ENCODE assay signal across 8 cellular contexts in the genomic region with DNA sequence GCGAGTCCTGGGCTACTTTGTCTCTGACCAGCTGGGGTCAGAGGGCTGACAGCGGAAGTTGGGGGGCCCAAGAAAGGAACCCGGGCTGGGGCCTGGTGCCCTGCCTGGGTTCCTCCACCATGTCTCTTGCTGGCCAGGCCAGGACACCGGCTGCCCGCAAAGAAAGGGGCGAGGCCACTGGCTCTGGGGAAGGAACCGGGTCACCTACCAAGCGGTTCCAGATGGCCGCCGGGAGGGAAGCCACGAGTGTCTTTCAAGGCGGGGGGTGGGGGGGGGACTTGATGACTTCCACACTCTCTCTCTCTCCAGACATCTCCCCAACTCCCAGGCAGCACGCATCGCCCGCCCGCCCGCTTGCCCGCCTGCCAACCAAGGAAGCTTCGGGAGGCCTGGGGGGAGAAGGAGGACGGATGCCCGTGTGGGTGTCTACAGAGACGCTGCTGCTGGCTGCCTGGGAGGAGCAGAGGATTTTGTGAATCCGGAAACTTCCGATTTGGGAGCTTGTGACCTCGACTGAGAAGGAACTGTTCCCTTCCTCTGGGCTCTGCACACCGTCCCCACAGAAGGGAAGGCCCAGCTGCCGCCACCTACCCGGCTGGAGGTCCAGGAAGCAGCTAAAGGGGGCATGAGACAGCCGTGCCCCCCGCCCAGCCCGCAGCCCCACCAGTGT. TPM values are rescaled to one million over a fixed set of nuclear protein-coding genes. Genes with fewer than 3 reads are reported as not detected.
DNase-seq lines count a peak whose midpoint lies in the region; ATAC-seq, FAIRE-seq and TF ChIP-seq lines count a peak whose summit lies in the region.

No MANE protein-coding gene starts in this region.

- H3K36me3 Mint-ChIP-seq in CD4-positive, alpha-beta memory T cell, result peaks cover 0 to 4% of the 10 kb centered on the region in 2 donors
- H3K36me3 Mint-ChIP-seq in nephron (ENCODE audit: low read depth), result no peaks in the 10 kb centered on the region

- H3K4me1 Mint-ChIP-seq in CD4-positive, alpha-beta memory T cell, result peaks cover 11 to 38% (median 27%) of the 10 kb centered on the region in 4 donors
- peaks cover 6% of the 10 kb centered on the region for H3K4me1 Mint-ChIP-seq in nephron

- H3K9me3 Mint-ChIP-seq in CD4-positive, alpha-beta memory T cell, result no peaks in the 10 kb centered on the region
- no peaks in the 10 kb centered on the region for H3K9me3 Mint-ChIP-seq in nephron

- peak overlapping the region; percentile 87 to 96 (median 90) for H3K4me3 Mint-ChIP-seq in CD4-positive, alpha-beta memory T cell
- H3K4me3 Mint-ChIP-seq in nephron, result peak overlapping the region; percentile 90 to 96 (median 93)

- H3K36me3 ChIP-seq in CD4-positive, alpha-beta memory T cell (ENCODE audit: insufficient read depth, low read length), result no peaks in the 10 kb centered on the region

- peak overlapping the region; percentile 47 for H3K27ac ChIP-seq in CD4-positive, alpha-beta memory T cell (ENCODE audit: low read depth, low read length)

- no peaks in the 10 kb centered on the region for H3K27me3 ChIP-seq in CD4-positive, alpha-beta memory T cell (ENCODE audit: insufficient read depth, low read length)

- no peaks in the 10 kb centered on the region for H3K9me3 ChIP-seq in CD4-positive, alpha-beta memory T cell (ENCODE audit: control insufficient read depth in 1 of 2, low read length in 2 of 2)

- ATAC-seq in HG03354 (IDR thresholded peaks at IDR 0.05; ENCODE audit: poor library complexity, severe bottlenecking, unreplicated experiment), result no peak
- no peak for ATAC-seq in HG02885 (IDR thresholded peaks at IDR 0.05; ENCODE audit: poor library complexity, unreplicated experiment)

- TF ChIP-seq CTCF in fibroblast of mammary gland (conservative IDR thresholded peaks at IDR 0.05; ENCODE audit: control insufficient read depth, insufficient read depth, low read depth, low read length) (no peak), nephron (IDR thresholded peaks at IDR 0.05; ENCODE audit: unreplicated experiment in 3 of 3) (no peak)

- peaks cover 17% of the 10 kb centered on the region for H3K4me1 ChIP-seq in CD4-positive, alpha-beta memory T cell (ENCODE audit: insufficient read depth, low read length)

- CTCF ChIA-PET in CD4-positive, alpha-beta memory T cell (lab: Charles Lee; ENCODE audit: partially characterized antibody), result interaction anchor here (1.1 to 1.4 kb wide), 2 partner anchors 10 to 65 kb away, joined by 3 to 12 read pairs; no protein-coding TSS in a partner anchor

- POLR2A ChIA-PET in CD4-positive, alpha-beta memory T cell (lab: Charles Lee; ENCODE audit: partially characterized antibody), result interaction anchor here (1.3 to 4.8 kb wide), 3 partner anchors 9 to 33 kb away, joined by 3 to 44 read pairs (median 3); no protein-coding TSS in a partner anchor

- H3K4me3 ChIP-seq in CD4-positive, alpha-beta memory T cell (ENCODE audit: low read length in 2 of 2), result peak overlapping the region; percentile 50 to 52
- H3K4me3 ChIP-seq in fibroblast of mammary gland (ENCODE audit: control insufficient read depth, low read depth, low read length), result peak overlapping the region; percentile 70

- intact Hi-C loops in CD4-positive, alpha-beta memory T cell (cut with micrococcal nuclease), result no loop called here

- peak; percentile 55 for FAIRE-seq in HTR-8/SVneo (lab: Jason Lieb, UNC)

- no peaks in the 10 kb centered on the region for H3K27me3 Mint-ChIP-seq in CD4-positive, alpha-beta memory T cell
- no peaks in the 10 kb centered on the region for H3K27me3 Mint-ChIP-seq in nephron (ENCODE audit: low read depth)

- peak in 4 of 5 donors; percentile 14 to 43 (median 26) for DNase-seq in CD4-positive, alpha-beta memory T cell
- DNase-seq in HTR-8/SVneo (ENCODE audit: insufficient read length, low spot score), result no peak
- peak; percentile 36 to 38 for DNase-seq in activated CD4-positive, alpha-beta T cell treated with anti-CD3 and anti-CD28 coated beads, Interleukin-2, amount 50 U/mL, for 48 hours
- DNase-seq in fibroblast of mammary gland (ENCODE audit: low read depth), result peak; percentile 52
- no peak for DNase-seq in mucosa of gallbladder (ENCODE audit: low spot score)

- H3K27ac Mint-ChIP-seq in CD4-positive, alpha-beta memory T cell, result peak overlapping the region; percentile 76 to 92 (median 89)
- H3K27ac Mint-ChIP-seq in nephron, result peak overlapping the region; percentile 42 to 70 (median 49)

RNA-seq across cellular contexts. Expression of gene PIP5K1C, which starts 1.1 kb away (rescaled TPM):
- total RNA-seq in CD4-positive, alpha-beta memory T cell, result 10 to 100 TPM; 28.2 to 29.7 TPM
- polyA plus RNA-seq in CD4-positive, alpha-beta memory T cell, result 10 to 100 TPM in 1 of 2 donors, 1 to 10 TPM in 1; 1.7 to 19.3 TPM
- 72.9 TPM for total RNA-seq in mucosa of gallbladder

RNA-seq across cellular contexts. Expression of gene TJP3, which starts 9.0 kb away (rescaled TPM):
- 10 to 100 TPM; 20.2 to 21.1 TPM for total RNA-seq in CD4-positive, alpha-beta memory T cell
- 10 to 100 TPM; 17.6 to 23.4 TPM for polyA plus RNA-seq in CD4-positive, alpha-beta memory T cell
- 141 TPM for total RNA-seq in mucosa of gallbladder

Comparison
In these comparisons a context has a peak if more than half of its experiments do, and no peak if none do; other contexts are left out.
1. DNase-seq: peak in CD4-positive, alpha-beta memory T cell (4 of 5), activated CD4-positive, alpha-beta T cell treated with anti-CD3 and anti-CD28 coated beads, Interleukin-2, amount 50 U/mL, for 48 hours (2 of 2) and fibroblast of mammary gland (single experiment); none in HTR-8/SVneo (single experiment) and mucosa of gallbladder (single experiment).